In genomic region chr12:93749515-93749914, GRCh38 we compare ENCODE assay signal across 29 cellular contexts.
DNase-seq lines count a peak whose midpoint lies in the region; ATAC-seq, FAIRE-seq and TF ChIP-seq lines count a peak whose summit lies in the region.
"Had no signal": no experiment of that assay in that cellular context is flagged by ENCODE, and none has a peak within 500 bp of the region (broad histone marks: within the 10 kb centered on the region; RNA-seq: fewer than 3 reads in every experiment).

No MANE protein-coding gene starts in this region.

- intact Hi-C loops in HepG2 (cut with micrococcal nuclease; ENCODE audit: unreplicated experiment) (no loop called here), K562 (cut with micrococcal nuclease) (no loop called here)

- H3K4me2 ChIP-seq in HepG2 (ENCODE audit: low read depth, low read length) (no peak overlapping the region), K562 (ENCODE audit: insufficient read depth, low read length) (no peak overlapping the region), parathyroid adenoma (ENCODE audit: low read length) (peak overlapping the region; percentile 20)
- H3K4me2 ChIP-seq: neural progenitor cell, PC-9 had no signal

- H3K4me3 ChIP-seq in liver (ENCODE audit: low read depth in 1 of 3, low read length in 3 of 3) (no peak overlapping the region), HepG2 (replicated peaks in 1 of 3; ENCODE audit: insufficient read depth in 1 of 3, low read depth in 2 of 3, low read length in 3 of 3) (no peak overlapping the region), K562 (no peak overlapping the region), parathyroid adenoma (ENCODE audit: low read depth, low read length) (peak overlapping the region; percentile 6), Peyer's patch (no peak overlapping the region)
- H3K4me3 ChIP-seq: body of pancreas, neural progenitor cell, PC-9, testis had no signal

- peaks cover 0 to 7% of the 10 kb centered on the region in 2 donors for H3K4me1 Mint-ChIP-seq in stimulated activated naive B cell treated with anti-CD40 and anti-IgM and Interleukin-4, amounts not matched to agents 10 μg/mL and 1 μg/mL and 100 μg/mL, for 72 hours
- H3K4me1 Mint-ChIP-seq: B cell had no signal

- H3K9ac ChIP-seq in liver (ENCODE audit: low read depth in 1 of 2, low read length in 2 of 2), result peak overlapping the region in 1 of 2 donors; percentile 45
- H3K9ac ChIP-seq in HepG2 (ENCODE audit: insufficient read depth, low read depth, low read length), result no peak overlapping the region
- no peak overlapping the region for H3K9ac ChIP-seq in K562 (ENCODE audit: insufficient read depth in 1 of 2, low read depth in 2 of 2, low read length in 2 of 2)
- H3K9ac ChIP-seq in parathyroid adenoma, result no peak overlapping the region
- H3K9ac ChIP-seq: neural progenitor cell had no signal

- H4K20me1 ChIP-seq in HepG2 (ENCODE audit: insufficient read depth, low read length) (no peaks in the 10 kb centered on the region), K562 (replicated peaks; ENCODE audit: control insufficient read depth, insufficient read depth, low read length) (no peaks in the 10 kb centered on the region)

- H3K4me3 Mint-ChIP-seq in stimulated activated naive B cell treated with anti-CD40 and anti-IgM and Interleukin-4, amounts not matched to agents 10 μg/mL and 1 μg/mL and 100 μg/mL, for 72 hours, result no peak overlapping the region
- H3K4me3 Mint-ChIP-seq: activated CD4-positive, alpha-beta memory T cell treated with anti-CD3 and anti-CD28 coated beads, Interleukin-2, amount 10 ng/mL, durations not matched to agents 7 days and 5 days; B cell; HFFc6; neural progenitor cell; T-cell had no signal

- BruUV-seq in HepG2 (replicated peaks; lab: Mats Ljungman, UMichigan) (no TSS peak), K562 (replicated peaks; lab: Mats Ljungman, UMichigan) (no TSS peak)

- in situ Hi-C loops in HepG2 (cut with HindIII; ENCODE audit: extremely low pct_ligation_motif_present, low pct_unique_long_range_greater_than_20kb) (no loop called here), K562 (cut with MboI) (no loop called here)

- ATAC-seq in HepG2 (no peak), K562 (no peak)
- no peak for ATAC-seq in stimulated activated naive B cell treated with anti-CD40 and anti-IgM and Interleukin-4, amounts not matched to agents 10 μg/mL and 1 μg/mL and 100 μg/mL, for 72 hours (replicated peaks)
- ATAC-seq: body of pancreas, T-cell had no signal

- TF ChIP-seq EP300 in HepG2 (IDR thresholded peaks at IDR 0.05; ENCODE audit: low read depth in 2 of 2, low read length in 2 of 2) (no peak), HepG2 (CRISPR knock-in tag; IDR thresholded peaks at IDR 0.05; ENCODE audit: borderline replicate concordance) (no peak), K562 (IDR thresholded peaks at IDR 0.05; ENCODE audit: low read length) (no peak)

- H3K9me3 ChIP-seq in liver (ENCODE audit: control insufficient read depth in 4 of 4, low read length in 3 of 4) (no peaks in the 10 kb centered on the region), HepG2 (ENCODE audit: low read length) (peaks cover 8% of the 10 kb centered on the region; the same call in 1 of the 2 replicates), K562 (replicated peaks; ENCODE audit: control insufficient read depth, insufficient read depth, low read depth, low read length) (peaks cover 13% of the 10 kb centered on the region), parathyroid adenoma (ENCODE audit: control insufficient read depth, low read length) (no peaks in the 10 kb centered on the region), Peyer's patch (no peaks in the 10 kb centered on the region)
- H3K9me3 ChIP-seq: testis had no signal

- DNase-seq in HepG2 (ENCODE audit: low spot score), result no peak
- no peak for DNase-seq in K562 (ENCODE audit: extremely low read depth in 1 of 4, low spot score in 3 of 4)
- no peak for DNase-seq in Peyer's patch
- DNase-seq in stimulated activated naive B cell treated with anti-CD40 and anti-IgM and Interleukin-4, amounts not matched to agents 10 μg/mL and 1 μg/mL and 100 μg/mL, for 72 hours, result no peak
- DNase-seq in NOMO-1 treated with dmso at 0.1 percent for 144 hours (lab: John Stamatoyannopoulos, UW; ENCODE audit: unreplicated experiment), result no peak
- DNase-seq in SIG-M5 treated with dmso at 0.1 percent for 504 hours (lab: John Stamatoyannopoulos, UW; ENCODE audit: unreplicated experiment), result no peak
- DNase-seq: activated CD4-positive, alpha-beta memory T cell treated with anti-CD3 and anti-CD28 coated beads, Interleukin-2, amount 10 ng/mL, durations not matched to agents 7 days and 5 days; activated CD4-positive, alpha-beta T cell treated with anti-CD3 and anti-CD28 coated beads for 1 hour; activated CD8-positive, alpha-beta memory T cell treated with anti-CD3 and anti-CD28 coated beads, Interleukin-2, amount 50 U/mL, for 48 hours; activated effector memory CD4-positive, alpha-beta T cell treated with Interleukin-2 at 50 U/mL for 16 hours; body of pancreas; GOT3; HFFc6; Kasumi-1; kidney; mammary epithelial cell; NCI-H510A treated with DMSO at 0.1 percent for 48 hours; PC-9; SIG-M5; stimulated activated naive CD4-positive, alpha-beta T cell treated with Interleukin-2 at 50 U/mL for 16 hours; T-cell; testis had no signal

- peaks cover 5 to 37% (median 19%) of the 10 kb centered on the region in 4 donors for H3K4me1 ChIP-seq in liver (ENCODE audit: control insufficient read depth in 4 of 4, insufficient read depth in 4 of 4, low read length in 3 of 4)
- peaks cover 17% of the 10 kb centered on the region for H3K4me1 ChIP-seq in HepG2 (ENCODE audit: insufficient read depth, low read length)
- peaks cover 4 to 38% of the 10 kb centered on the region in 2 experiments; a peak in 4 of 5 replicates for H3K4me1 ChIP-seq in K562 (replicated peaks in 1 of 2; ENCODE audit: control insufficient read depth in 2 of 2, insufficient read depth in 2 of 2, low read length in 2 of 2)
- H3K4me1 ChIP-seq in parathyroid adenoma, result peaks cover 27% of the 10 kb centered on the region
- peaks cover 0 to 10% (median 0%) of the 10 kb centered on the region in 4 donors for H3K4me1 ChIP-seq in Peyer's patch
- H3K4me1 ChIP-seq: body of pancreas, neural progenitor cell had no signal

- peaks cover 9 to 10% of the 10 kb centered on the region in 2 donors for H3K9me3 Mint-ChIP-seq in stimulated activated naive B cell treated with anti-CD40 and anti-IgM and Interleukin-4, amounts not matched to agents 10 μg/mL and 1 μg/mL and 100 μg/mL, for 72 hours

- no peaks in the 10 kb centered on the region for H3K27me3 Mint-ChIP-seq in stimulated activated naive B cell treated with anti-CD40 and anti-IgM and Interleukin-4, amounts not matched to agents 10 μg/mL and 1 μg/mL and 100 μg/mL, for 72 hours
- H3K27me3 Mint-ChIP-seq: activated CD4-positive, alpha-beta memory T cell treated with anti-CD3 and anti-CD28 coated beads, Interleukin-2, amount 10 ng/mL, durations not matched to agents 7 days and 5 days; B cell; T-cell had no signal

- no peak overlapping the region for H3K27ac Mint-ChIP-seq in stimulated activated naive B cell treated with anti-CD40 and anti-IgM and Interleukin-4, amounts not matched to agents 10 μg/mL and 1 μg/mL and 100 μg/mL, for 72 hours
- H3K27ac Mint-ChIP-seq: activated CD4-positive, alpha-beta memory T cell treated with anti-CD3 and anti-CD28 coated beads, Interleukin-2, amount 10 ng/mL, durations not matched to agents 7 days and 5 days; B cell; HFFc6; neural progenitor cell had no signal

- H2AFZ ChIP-seq in HepG2 (ENCODE audit: low read length) (no peak overlapping the region), K562 (ENCODE audit: low read depth, low read length) (no peak overlapping the region), parathyroid adenoma (peak overlapping the region; percentile 40)
- H2AFZ ChIP-seq: neural progenitor cell, PC-9 had no signal

- no peak for FAIRE-seq in HepG2 (lab: Jason Lieb, UNC)
- no peak for FAIRE-seq in K562 (lab: Jason Lieb, UNC)
- FAIRE-seq: endothelial cell of umbilical vein, G401.6, kidney had no signal

- TF ChIP-seq CTCF in liver (IDR thresholded peaks at IDR 0.05; ENCODE audit: low read depth, low read length, missing input control) (no peak), HepG2 (CRISPR knock-in tag; IDR thresholded peaks at IDR 0.05) (no peak), K562 (IDR thresholded peaks at IDR 0.05 in 2 of 3, conservative IDR thresholded peaks at IDR 0.05 in 1 of 3; ENCODE audit: insufficient read depth in 2 of 3, low read depth in 1 of 3, low read length in 3 of 3) (no peak), parathyroid adenoma (IDR thresholded peaks at IDR 0.05) (no peak), Peyer's patch (IDR thresholded peaks at IDR 0.05) (no peak)

- peaks cover 10 to 15% of the 10 kb centered on the region in 2 donors for H3K36me3 Mint-ChIP-seq in stimulated activated naive B cell treated with anti-CD40 and anti-IgM and Interleukin-4, amounts not matched to agents 10 μg/mL and 1 μg/mL and 100 μg/mL, for 72 hours

- TF ChIP-seq POLR2A in HepG2 (IDR thresholded peaks at IDR 0.05; ENCODE audit: insufficient read depth in 1 of 2, low read depth in 2 of 2, low read length in 2 of 2), result no peak
- TF ChIP-seq POLR2A in K562 (conservative IDR thresholded peaks at IDR 0.05), result no peak
- TF ChIP-seq POLR2A in Peyer's patch (IDR thresholded peaks at IDR 0.05), result no peak

- H3K36me3 ChIP-seq in liver (ENCODE audit: control insufficient read depth in 4 of 4, insufficient read depth in 3 of 4, low read depth in 1 of 4, low read length in 3 of 4) (no peaks in the 10 kb centered on the region), HepG2 (replicated peaks in 1 of 2; ENCODE audit: control insufficient read depth in 1 of 2, insufficient read depth in 2 of 2, low read length in 2 of 2) (no peaks in the 10 kb centered on the region), K562 (ENCODE audit: control insufficient read depth, insufficient read depth, low read length) (no peaks in the 10 kb centered on the region), parathyroid adenoma (ENCODE audit: control insufficient read depth, insufficient read depth, low read length) (no peaks in the 10 kb centered on the region), Peyer's patch (no peaks in the 10 kb centered on the region)
- H3K36me3 ChIP-seq: neural progenitor cell had no signal

- no peaks in the 10 kb centered on the region for H3K9me1 ChIP-seq in K562 (ENCODE audit: control insufficient read depth, insufficient read depth, low read length)

- H3K79me2 ChIP-seq in HepG2 (ENCODE audit: insufficient read depth, low read length) (no peaks in the 10 kb centered on the region), K562 (ENCODE audit: control insufficient read depth, insufficient read depth, low read length) (peaks cover 15% of the 10 kb centered on the region; the same call in 2 of the 3 replicates), parathyroid adenoma (peaks cover 42% of the 10 kb centered on the region)

- 30% methylated on average over 2 of the region's 2 CpGs for WGBS in liver
- WGBS in HepG2 (ENCODE audit: low lambda C conversion rate), result 85% methylated on average over 2 of the region's 2 CpGs
- 32% methylated on average over 2 of the region's 2 CpGs for WGBS in K562 (ENCODE audit: insufficient coverage, low coverage, missing lambda C conversion rate)

- H3K27ac ChIP-seq in liver (ENCODE audit: low read depth in 1 of 2, low read length in 2 of 2) (peak overlapping the region; percentile 8 to 48), HepG2 (ENCODE audit: extremely low read length, insufficient read depth, low read length) (no peak overlapping the region), K562 (ENCODE audit: extremely low read depth, low read depth, low read length) (no peak overlapping the region), parathyroid adenoma (peak overlapping the region; percentile 72), Peyer's patch (no peak overlapping the region)
- H3K27ac ChIP-seq: body of pancreas, HL-60, neural progenitor cell, PC-9, testis had no signal

- TF ChIP-seq RAD21 in liver (IDR thresholded peaks at IDR 0.05) (peak in 1 of 2 donors; percentile 26), HepG2 (CRISPR knock-in tag; IDR thresholded peaks at IDR 0.05) (no peak), K562 (CRISPR knock-in tag; conservative IDR thresholded peaks at IDR 0.05 in 1 of 2, IDR thresholded peaks at IDR 0.05 in 1 of 2) (no peak)

- CTCF ChIA-PET in HepG2 (lab: Yijun Ruan, JAX; ENCODE audit: low intra/inter-chr PET ratio, low total read pairs), result no interaction called here
- CTCF ChIA-PET in K562 (lab: Yijun Ruan, JAX; ENCODE audit: low intra/inter-chr PET ratio), result no interaction called here

- H3K27me3 ChIP-seq in liver (ENCODE audit: control insufficient read depth in 4 of 4, insufficient read depth in 4 of 4, low read length in 3 of 4) (no peaks in the 10 kb centered on the region), HepG2 (ENCODE audit: control insufficient read depth in 1 of 2, insufficient read depth in 2 of 2, low read length in 2 of 2) (no peaks in the 10 kb centered on the region), K562 (ENCODE audit: control insufficient read depth in 2 of 2, insufficient read depth in 2 of 2, low read length in 2 of 2) (no peaks in the 10 kb centered on the region), parathyroid adenoma (ENCODE audit: control insufficient read depth, insufficient read depth, low read length) (no peaks in the 10 kb centered on the region), Peyer's patch (no peaks in the 10 kb centered on the region)
- H3K27me3 ChIP-seq: body of pancreas, testis had no signal

- POLR2A ChIA-PET in HepG2 (lab: Yijun Ruan, JAX) (no interaction called here), K562 (lab: Yijun Ruan, JAX) (interaction anchor here (0.9 to 1.5 kb wide), 3 partner anchors 22 to 175 kb away, joined by 3 to 4 read pairs (median 4); no protein-coding TSS in a partner anchor)

Comparison
In these comparisons a context has a peak if more than half of its experiments do, and no peak if none do; other contexts are left out.
1. H3K27ac ChIP-seq: peak in liver (2 of 2) and parathyroid adenoma (single experiment); none in HepG2 (single experiment), K562 (single experiment) and Peyer's patch (0 of 4).